ENCODE assay signal across 1 cellular context in genomic region chr3:186930143-186930638, GRCh38.
TF ChIP-seq lines count a peak whose summit lies in the region.

A gene with protein sequence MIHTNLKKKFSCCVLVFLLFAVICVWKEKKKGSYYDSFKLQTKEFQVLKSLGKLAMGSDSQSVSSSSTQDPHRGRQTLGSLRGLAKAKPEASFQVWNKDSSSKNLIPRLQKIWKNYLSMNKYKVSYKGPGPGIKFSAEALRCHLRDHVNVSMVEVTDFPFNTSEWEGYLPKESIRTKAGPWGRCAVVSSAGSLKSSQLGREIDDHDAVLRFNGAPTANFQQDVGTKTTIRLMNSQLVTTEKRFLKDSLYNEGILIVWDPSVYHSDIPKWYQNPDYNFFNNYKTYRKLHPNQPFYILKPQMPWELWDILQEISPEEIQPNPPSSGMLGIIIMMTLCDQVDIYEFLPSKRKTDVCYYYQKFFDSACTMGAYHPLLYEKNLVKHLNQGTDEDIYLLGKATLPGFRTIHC (plus strand): TSS chr3:186930526. CDS start chr3:187042704, 112,178 bp downstream.

TF ChIP-seq in GM12878, 131 proteins besides CTCF, POLR2A, EP300 and RAD21 (continued from another document):
- TF ChIP-seq ZNF687 (IDR thresholded peaks at IDR 0.05) (no peak), HDGF (IDR thresholded peaks at IDR 0.05) (peak; percentile 75; the same call in 1 of the 2 replicates), SUPT20H (IDR thresholded peaks at IDR 0.05; ENCODE audit: borderline replicate concordance, control insufficient read depth, low read depth, low read length) (no peak), HCFC1 (IDR thresholded peaks at IDR 0.05; ENCODE audit: low read length) (no peak), CBX5 (IDR thresholded peaks at IDR 0.05; ENCODE audit: low read depth) (no peak), ZNF274 (IDR thresholded peaks at IDR 0.05; ENCODE audit: insufficient read depth, insufficient read length) (no peak), PML (IDR thresholded peaks at IDR 0.05; ENCODE audit: low read length) (0 out of 2 replicates have a peak, but pooled peaks have one; percentile 13), SRF (IDR thresholded peaks at IDR 0.05; ENCODE audit: low read depth in 2 of 2, low read length in 2 of 2) (no peak), WRNIP1 (IDR thresholded peaks at IDR 0.05; ENCODE audit: borderline replicate concordance, low read depth, low read length) (no peak), NFYA (IDR thresholded peaks at IDR 0.05; ENCODE audit: borderline replicate concordance, low read depth, low read length) (no peak), PKNOX1 (IDR thresholded peaks at IDR 0.05) (no peak), POU2F2 (IDR thresholded peaks at IDR 0.05; ENCODE audit: borderline replicate concordance, low read depth, low read length) (peak; percentile 92), ZNF622 (IDR thresholded peaks at IDR 0.05) (no peak)
- TF ChIP-seq, protein P1, sequence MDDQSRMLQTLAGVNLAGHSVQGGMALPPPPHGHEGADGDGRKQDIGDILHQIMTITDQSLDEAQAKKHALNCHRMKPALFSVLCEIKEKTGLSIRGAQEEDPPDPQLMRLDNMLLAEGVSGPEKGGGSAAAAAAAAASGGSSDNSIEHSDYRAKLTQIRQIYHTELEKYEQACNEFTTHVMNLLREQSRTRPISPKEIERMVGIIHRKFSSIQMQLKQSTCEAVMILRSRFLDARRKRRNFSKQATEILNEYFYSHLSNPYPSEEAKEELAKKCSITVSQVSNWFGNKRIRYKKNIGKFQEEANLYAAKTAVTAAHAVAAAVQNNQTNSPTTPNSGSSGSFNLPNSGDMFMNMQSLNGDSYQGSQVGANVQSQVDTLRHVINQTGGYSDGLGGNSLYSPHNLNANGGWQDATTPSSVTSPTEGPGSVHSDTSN (IDR thresholded peaks at IDR 0.05; ENCODE audit: insufficient replicate concordance, low read depth, low read length): no peak
